In the genomic region with DNA sequence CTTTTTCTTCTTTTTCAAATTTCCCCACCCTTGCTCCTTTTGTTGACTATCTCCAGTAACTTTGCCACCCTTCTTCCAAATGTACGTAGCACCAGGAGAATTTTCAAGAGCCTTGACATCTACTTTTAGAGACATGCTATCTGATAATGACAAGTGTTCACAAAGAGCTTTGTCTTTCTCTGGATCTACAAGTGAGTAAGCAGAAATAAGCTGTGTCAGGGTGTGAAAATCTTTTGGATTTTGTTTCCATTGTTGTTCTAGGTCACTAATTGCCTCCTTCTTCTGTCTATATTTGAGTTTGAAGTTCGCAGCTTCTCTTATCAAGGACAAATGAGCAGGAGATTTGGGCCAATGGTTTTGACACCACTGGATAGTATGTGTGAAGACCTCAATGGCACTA, we compare ENCODE assay signal across 29 cellular contexts.
"Had no signal": no experiment of that assay in that cellular context is flagged by ENCODE, and none has a peak within 500 bp of the region (broad histone marks: within the 10 kb centered on the region; RNA-seq: fewer than 3 reads in every experiment).

No MANE protein-coding gene starts in this region.

- H3K27ac Mint-ChIP-seq: activated CD8-positive, alpha-beta T cell treated with anti-CD3 and anti-CD28 coated beads for 36 hours; activated T-helper 17 cell treated with anti-CD3 and anti-CD28 coated beads, Interleukin-2, amount 50 U/mL, for 72 hours; dendritic cell treated with granulocyte-macrophage colony-stimulating factor and Interleukin-4, amounts not matched to agents 40 ng/mL and 50 ng/mL, for 4 days; immature natural killer cell had no signal

- FAIRE-seq: kidney had no signal

- H3K27me3 ChIP-seq: breast epithelium, ovary, uterus had no signal

- H3K4me3 ChIP-seq: breast epithelium, esophagus muscularis mucosa, heart left ventricle, mucosa of descending colon, ovary, prostate gland, smooth muscle cell, transverse colon, uterus had no signal

- H3K4me1 ChIP-seq: breast epithelium, uterus had no signal

- H3K27ac ChIP-seq: breast epithelium, esophagus muscularis mucosa, foreskin keratinocyte, heart left ventricle, ovary, prostate gland, transverse colon, uterus had no signal

- H3K9me3 Mint-ChIP-seq: activated CD8-positive, alpha-beta T cell treated with anti-CD3 and anti-CD28 coated beads for 36 hours; activated T-cell treated with anti-CD3 and anti-CD28 coated beads, Interleukin-2, amount 50 U/mL, for 4 hours; activated T-helper 17 cell treated with anti-CD3 and anti-CD28 coated beads, Interleukin-2, amount 50 U/mL, for 72 hours; dendritic cell treated with granulocyte-macrophage colony-stimulating factor and Interleukin-4, amounts not matched to agents 40 ng/mL and 50 ng/mL, for 4 days; immature natural killer cell; nephron had no signal

- H3K9me3 ChIP-seq: breast epithelium, esophagus muscularis mucosa, heart left ventricle, mucosa of descending colon, ovary, prostate gland, transverse colon, uterus had no signal

- H3K4me3 Mint-ChIP-seq: activated CD8-positive, alpha-beta T cell treated with anti-CD3 and anti-CD28 coated beads for 36 hours; activated T-cell treated with anti-CD3 and anti-CD28 coated beads, Interleukin-2, amount 50 U/mL, for 4 hours; activated T-helper 17 cell treated with anti-CD3 and anti-CD28 coated beads, Interleukin-2, amount 50 U/mL, for 72 hours; dendritic cell treated with granulocyte-macrophage colony-stimulating factor and Interleukin-4, amounts not matched to agents 40 ng/mL and 50 ng/mL, for 4 days; immature natural killer cell; nephron had no signal

- ATAC-seq: activated CD8-positive, alpha-beta T cell treated with anti-CD3 and anti-CD28 coated beads for 36 hours; activated T-cell treated with anti-CD3 and anti-CD28 coated beads, Interleukin-2, amount 50 U/mL, for 4 hours; activated T-helper 17 cell treated with anti-CD3 and anti-CD28 coated beads, Interleukin-2, amount 50 U/mL, for 72 hours; foreskin keratinocyte; heart left ventricle; left colon; mucosa of descending colon had no signal

- DNase-seq: activated CD4-positive, alpha-beta T cell treated with anti-CD3 and anti-CD28 coated beads for 1 hour; activated CD4-positive, alpha-beta T cell treated with anti-CD3 and anti-CD28 coated beads, Interleukin-2, amount 50 U/mL, for 1 hour; activated CD8-positive, alpha-beta T cell treated with anti-CD3 and anti-CD28 coated beads for 36 hours; activated gamma-delta T cell treated with Interleukin-2 at 50 U/mL for 16 hours; activated naive CD4-positive, alpha-beta T cell treated with anti-CD3 and anti-CD28 coated beads, Interleukin-2, amount 50 U/mL, for 16 hours; activated T-cell treated with anti-CD3 and anti-CD28 coated beads, Interleukin-2, amount 50 U/mL, for 4 hours; amygdala; central memory CD4-positive, alpha-beta T cell; foreskin keratinocyte; heart left ventricle; hypothalamus; immature natural killer cell; kidney; left colon; mucosa of descending colon; ovary; retina; stimulated activated CD4-positive, alpha-beta T cell treated with anti-CD3 and anti-CD28 coated beads, Interleukin-1b, Interleukin-23, amount 100 ng/mL, for 48 hours; stimulated activated naive CD4-positive, alpha-beta T cell treated with Interleukin-2 at 50 U/mL for 16 hours; T-helper 2 cell; transverse colon; uterus had no signal

- H3K4me2 ChIP-seq: smooth muscle cell had no signal

- H3K36me3 ChIP-seq: breast epithelium, ovary, prostate gland, uterus had no signal
